29 cellular contexts compared by ENCODE assay signal in the genomic region with DNA sequence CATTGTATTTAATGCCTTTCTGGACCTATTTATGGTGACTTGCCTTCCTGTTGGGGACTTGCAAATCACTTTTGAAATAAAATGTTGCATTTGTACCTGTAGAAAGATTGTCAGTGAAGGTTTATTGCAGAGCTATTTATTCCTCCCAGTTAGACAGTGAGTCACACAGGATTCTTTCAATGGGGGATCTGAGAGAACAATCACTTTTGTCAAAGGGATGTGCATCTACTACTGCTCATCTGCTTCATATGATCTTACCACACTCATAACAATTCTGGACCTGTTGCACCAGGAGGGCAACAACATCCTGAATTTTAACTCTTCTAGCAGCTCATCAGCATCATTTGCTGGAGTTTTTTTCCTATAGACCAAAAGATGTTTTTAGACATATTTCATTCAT.
"Had no signal": no experiment of that assay in that cellular context is flagged by ENCODE, and none has a peak within 500 bp of the region (broad histone marks: within the 10 kb centered on the region; RNA-seq: fewer than 3 reads in every experiment).

No MANE protein-coding gene starts in this region.

- H3K4me2 ChIP-seq: smooth muscle cell had no signal

- H3K9me3 ChIP-seq: pancreas, sigmoid colon, upper lobe of left lung, vagina had no signal

- H3K4me1 ChIP-seq: pancreas, psoas muscle, upper lobe of left lung had no signal

- H3K4me3 ChIP-seq: pancreas, psoas muscle, sigmoid colon, smooth muscle cell, upper lobe of left lung, vagina had no signal

- ATAC-seq: activated CD4-positive, CD25-positive, alpha-beta regulatory T cell treated with anti-CD3 and anti-CD28 coated beads, Interleukin-2, amount 50 U/mL, for 24 hours; left cardiac atrium; left ventricle myocardium superior; naive thymus-derived CD4-positive, alpha-beta T cell; pancreas; psoas muscle; stimulated activated memory B cell treated with anti-CD40 and anti-IgM and Interleukin-4, amounts not matched to agents 10 μg/mL and 1 μg/mL and 100 μg/mL, for 72 hours; stimulated activated naive CD8-positive, alpha-beta T cell treated with anti-CD3 and anti-CD28 coated beads, Interleukin-15, amount 100 ng/mL, for 72 hours had no signal

- H3K36me3 ChIP-seq: pancreas, sigmoid colon, upper lobe of left lung, WERI-Rb-1 had no signal

- H3K27me3 ChIP-seq: pancreas, sigmoid colon, upper lobe of left lung, vagina had no signal

- H3K27ac ChIP-seq: pancreas, psoas muscle, sigmoid colon, upper lobe of left lung, vagina, WERI-Rb-1 had no signal

- DNase-seq: activated CD4-positive, alpha-beta memory T cell treated with anti-CD3 and anti-CD28 coated beads, Interleukin-2, amount 10 ng/mL, durations not matched to agents 7 days and 5 days; activated CD4-positive, alpha-beta T cell treated with anti-CD3 and anti-CD28 coated beads, Interleukin-2, amount 10 ng/mL, durations not matched to agents 7 days and 5 days; activated CD8-positive, alpha-beta memory T cell treated with anti-CD3 and anti-CD28 coated beads, Interleukin-2, amount 50 U/mL, for 48 hours; activated gamma-delta T cell; activated naive CD4-positive, alpha-beta T cell treated with anti-CD3 and anti-CD28 coated beads, Interleukin-2, amount 10 ng/mL, durations not matched to agents 7 days and 5 days; activated naive CD8-positive, alpha-beta T cell treated with anti-CD3 and anti-CD28 coated beads, Interleukin-2, amount 10 ng/mL, durations not matched to agents 7 days and 5 days; activated T-cell treated with anti-CD3 and anti-CD28 coated beads, Interleukin-2, amount 50 U/mL, for 24 hours; amniotic stem cell; caudate nucleus; cortex of kidney; left cardiac atrium; left ventricle myocardium superior; mammary epithelial cell; naive thymus-derived CD4-positive, alpha-beta T cell; pancreas; psoas muscle; sigmoid colon; stimulated activated CD4-positive, alpha-beta T cell treated with anti-CD3 and anti-CD28 coated beads, Interleukin-1b, Interleukin-23, amount 100 ng/mL, for 48 hours; stimulated activated CD4-positive, alpha-beta T cell treated with anti-CD3 and anti-CD28 coated beads, Interleukin-4, amount 100 ng/mL, for 4 hours; stimulated activated CD8-positive, alpha-beta memory T cell treated with anti-CD3 and anti-CD28 coated beads, Interleukin-4, amount 100 ng/mL, for 48 hours; stimulated activated naive CD8-positive, alpha-beta T cell treated with anti-CD3 and anti-CD28 coated beads, Interleukin-15, amount 100 ng/mL, for 72 hours; substantia nigra; T-helper 9 cell; upper lobe of left lung; WERI-Rb-1 had no signal
